In genomic region chr5:137693307-137693950, GRCh38 we compare ENCODE assay signal across 20 cellular contexts. TPM values are rescaled to one million over a fixed set of nuclear protein-coding genes. Genes with fewer than 3 reads are reported as not detected.
DNase-seq lines count a peak whose midpoint lies in the region; ATAC-seq, FAIRE-seq and TF ChIP-seq lines count a peak whose summit lies in the region.
"Had no signal": no experiment of that assay in that cellular context is flagged by ENCODE, and none has a peak within 500 bp of the region (broad histone marks: within the 10 kb centered on the region; RNA-seq: fewer than 3 reads in every experiment).

No MANE protein-coding gene starts in this region.

- TF ChIP-seq EP300 in upper lobe of left lung (IDR thresholded peaks at IDR 0.05), result no peak

- peaks cover 51% of the 10 kb centered on the region for H3K4me1 Mint-ChIP-seq in activated naive CD4-positive, alpha-beta T cell treated with anti-CD3 and anti-CD28 coated beads, Interleukin-2, amount 10 ng/mL, durations not matched to agents 7 days and 5 days

- CTCF ChIA-PET in activated naive CD4-positive, alpha-beta T cell treated with anti-CD3 and anti-CD28 coated beads, Interleukin-2, amount 10 ng/mL, durations not matched to agents 7 days and 5 days (lab: Charles Lee), result interaction anchor here (1.9 to 3.5 kb wide), 3 partner anchors 33 to 48 kb away, joined by 6 to 20 read pairs (median 11); partner anchors contain the start of gene KLHL3

- H3K4me3 ChIP-seq in endocrine pancreas (ENCODE audit: control insufficient read depth, insufficient read depth, low read length), result no peak overlapping the region
- no peak overlapping the region for H3K4me3 ChIP-seq in liver (ENCODE audit: low read depth in 1 of 3, low read length in 3 of 3)
- H3K4me3 ChIP-seq in small intestine (ENCODE audit: low read depth in 1 of 2, low read length in 2 of 2), result no peak overlapping the region
- H3K4me3 ChIP-seq in upper lobe of left lung, result no peak overlapping the region
- no peak overlapping the region for H3K4me3 ChIP-seq in esophagus squamous epithelium
- H3K4me3 ChIP-seq: Peyer's patch had no signal

- DNase-seq in activated naive CD4-positive, alpha-beta T cell treated with anti-CD3 and anti-CD28 coated beads, Interleukin-2, amount 10 ng/mL, durations not matched to agents 7 days and 5 days, result no peak
- DNase-seq in activated naive CD4-positive, alpha-beta T cell (lab: John Stamatoyannopoulos, UW), result no peak
- DNase-seq in small intestine, result peak; percentile 62
- DNase-seq in upper lobe of left lung, result no peak
- DNase-seq in esophagus squamous epithelium (lab: John Stamatoyannopoulos, UW), result no peak
- DNase-seq in A172 (ENCODE audit: low spot score), result no peak
- DNase-seq: 8988T; CD8-positive, alpha-beta memory T cell; DND-41; H7; IMR-90; NCI-H1417 treated with DMSO at 0.1 percent for 48 hours; NCI-H1930; NCI-H446; NCI-H69; Peyer's patch had no signal

- peaks cover 3% of the 10 kb centered on the region for H3K9me3 Mint-ChIP-seq in activated naive CD4-positive, alpha-beta T cell treated with anti-CD3 and anti-CD28 coated beads, Interleukin-2, amount 10 ng/mL, durations not matched to agents 7 days and 5 days
- H3K9me3 Mint-ChIP-seq: CD8-positive, alpha-beta memory T cell had no signal

- FAIRE-seq in small intestine (lab: Jason Lieb, UNC), result no peak

- H3K27ac ChIP-seq in liver (ENCODE audit: low read depth in 1 of 2, low read length in 2 of 2) (no peak overlapping the region), small intestine (ENCODE audit: low read depth in 1 of 2, low read length in 1 of 2) (no peak overlapping the region), upper lobe of left lung (no peak overlapping the region), esophagus squamous epithelium (no peak overlapping the region)
- H3K27ac ChIP-seq: HL-60, Peyer's patch had no signal

- no peak for TF ChIP-seq CTCF in liver (IDR thresholded peaks at IDR 0.05; ENCODE audit: low read depth, low read length, missing input control)
- no peak for TF ChIP-seq CTCF in upper lobe of left lung (IDR thresholded peaks at IDR 0.05)
- no peak for TF ChIP-seq CTCF in esophagus squamous epithelium (IDR thresholded peaks at IDR 0.05)

- H3K9ac ChIP-seq in endocrine pancreas (ENCODE audit: control insufficient read depth, insufficient read depth, low read length) (peak overlapping the region; percentile 10), liver (ENCODE audit: low read depth in 1 of 2, low read length in 2 of 2) (no peak overlapping the region)

- no peak overlapping the region for H3K4me3 Mint-ChIP-seq in activated naive CD4-positive, alpha-beta T cell treated with anti-CD3 and anti-CD28 coated beads, Interleukin-2, amount 10 ng/mL, durations not matched to agents 7 days and 5 days
- H3K4me3 Mint-ChIP-seq: B cell; CD8-positive, alpha-beta memory T cell had no signal

- peaks cover 65% of the 10 kb centered on the region for H3K36me3 Mint-ChIP-seq in activated naive CD4-positive, alpha-beta T cell treated with anti-CD3 and anti-CD28 coated beads, Interleukin-2, amount 10 ng/mL, durations not matched to agents 7 days and 5 days

- H3K27me3 Mint-ChIP-seq in activated naive CD4-positive, alpha-beta T cell treated with anti-CD3 and anti-CD28 coated beads, Interleukin-2, amount 10 ng/mL, durations not matched to agents 7 days and 5 days, result no peaks in the 10 kb centered on the region
- H3K27me3 Mint-ChIP-seq: B cell; CD8-positive, alpha-beta memory T cell had no signal

- WGBS in liver, result 44% methylated on average over 1 of the region's 1 CpG
- 13 to 65% (median 32%) methylated on average over 1 of the region's 1 CpG for WGBS in small intestine, 3 donors
- 94 to 95% methylated on average over 1 of the region's 1 CpG for WGBS in upper lobe of left lung, 2 donors
- 90 to 93% methylated on average over 1 of the region's 1 CpG for WGBS in esophagus squamous epithelium, 2 donors

- ATAC-seq in upper lobe of left lung (ENCODE audit: low FRiP score in 2 of 2), result no peak

- peak overlapping the region; percentile 34 for H3K27ac Mint-ChIP-seq in activated naive CD4-positive, alpha-beta T cell treated with anti-CD3 and anti-CD28 coated beads, Interleukin-2, amount 10 ng/mL, durations not matched to agents 7 days and 5 days
- H3K27ac Mint-ChIP-seq: B cell had no signal

- TF ChIP-seq RAD21 in liver (IDR thresholded peaks at IDR 0.05), result peak; percentile 7 to 54

- H3K4me1 ChIP-seq in endocrine pancreas (ENCODE audit: control insufficient read depth, insufficient read depth, low read length) (no peaks in the 10 kb centered on the region), liver (ENCODE audit: control insufficient read depth in 4 of 4, insufficient read depth in 4 of 4, low read length in 3 of 4) (peaks cover 0 to 18% (median 11%) of the 10 kb centered on the region in 4 donors), small intestine (ENCODE audit: control insufficient read depth in 2 of 2, insufficient read depth in 1 of 2, low read depth in 1 of 2, low read length in 1 of 2) (peaks cover 0 to 3% of the 10 kb centered on the region in 2 donors), upper lobe of left lung (peaks cover 0 to 14% (median 10%) of the 10 kb centered on the region in 4 donors), esophagus squamous epithelium (peaks cover 0 to 13% (median 0%) of the 10 kb centered on the region in 3 donors)
- H3K4me1 ChIP-seq: Peyer's patch had no signal

- no peak for TF ChIP-seq POLR2A in upper lobe of left lung (IDR thresholded peaks at IDR 0.05)
- TF ChIP-seq POLR2A in esophagus squamous epithelium (IDR thresholded peaks at IDR 0.05), result no peak

- H3K9me3 ChIP-seq in endocrine pancreas (ENCODE audit: control insufficient read depth, low read length) (no peaks in the 10 kb centered on the region), liver (ENCODE audit: control insufficient read depth in 4 of 4, low read length in 3 of 4) (no peaks in the 10 kb centered on the region), small intestine (ENCODE audit: control insufficient read depth, low read depth) (no peaks in the 10 kb centered on the region), upper lobe of left lung (no peaks in the 10 kb centered on the region), esophagus squamous epithelium (no peaks in the 10 kb centered on the region)
- H3K9me3 ChIP-seq: Peyer's patch had no signal

- intact Hi-C loops in esophagus squamous epithelium (cut with DNase I), result no loop called here

- peaks cover 4% of the 10 kb centered on the region for H3K36me3 ChIP-seq in endocrine pancreas (ENCODE audit: control insufficient read depth, insufficient read depth, low read length)
- H3K36me3 ChIP-seq in liver (ENCODE audit: control insufficient read depth in 4 of 4, insufficient read depth in 3 of 4, low read depth in 1 of 4, low read length in 3 of 4), result no peaks in the 10 kb centered on the region
- no peaks in the 10 kb centered on the region for H3K36me3 ChIP-seq in small intestine (ENCODE audit: control insufficient read depth in 2 of 2, insufficient read depth in 2 of 2, low read length in 2 of 2)
- H3K36me3 ChIP-seq in upper lobe of left lung, result no peaks in the 10 kb centered on the region
- peaks cover 0 to 33% (median 0%) of the 10 kb centered on the region in 3 donors for H3K36me3 ChIP-seq in esophagus squamous epithelium
- H3K36me3 ChIP-seq: Peyer's patch had no signal

- H3K27me3 ChIP-seq in endocrine pancreas (ENCODE audit: control insufficient read depth, insufficient read depth, low read length), result no peaks in the 10 kb centered on the region
- no peaks in the 10 kb centered on the region for H3K27me3 ChIP-seq in liver (ENCODE audit: control insufficient read depth in 4 of 4, insufficient read depth in 4 of 4, low read length in 3 of 4)
- no peaks in the 10 kb centered on the region for H3K27me3 ChIP-seq in small intestine (ENCODE audit: control insufficient read depth in 2 of 2, insufficient read depth in 2 of 2, low read length in 2 of 2)
- H3K27me3 ChIP-seq in upper lobe of left lung, result no peaks in the 10 kb centered on the region
- no peaks in the 10 kb centered on the region for H3K27me3 ChIP-seq in esophagus squamous epithelium
- H3K27me3 ChIP-seq: Peyer's patch had no signal

TF ChIP-seq in liver, 16 proteins besides CTCF, POLR2A, EP300 and RAD21 (continues in another document):
- TF ChIP-seq RXRA (IDR thresholded peaks at IDR 0.05) (peak; percentile 54 to 66), SP1 (IDR thresholded peaks at IDR 0.05) (peak; percentile 74), MAX (IDR thresholded peaks at IDR 0.05) (no peak), REST (IDR thresholded peaks at IDR 0.05) (no peak), NR2F2 (IDR thresholded peaks at IDR 0.05) (peak; percentile 66), YY1 (IDR thresholded peaks at IDR 0.05) (no peak), HNF4A (conservative IDR thresholded peaks at IDR 0.05) (peak; percentile 89 to 98)

RNA-seq across cellular contexts. Expression of gene KLHL3, which starts 42.5 kb away (rescaled TPM):
- total RNA-seq in liver (1 to 10 TPM; 5.0 to 8.8 TPM), upper lobe of left lung (10 to 100 TPM in 1 of 6 donors, 1 to 10 TPM in 5; 2.7 to 17.8 (median 5.2) TPM), esophagus squamous epithelium (1 to 10 TPM; 1.7 to 3.8 (median 3.1) TPM)
- polyA plus RNA-seq in liver (1 to 10 TPM in 1 of 2 donors, under 1 TPM in 1; 0.91 to 2.3 TPM), small intestine (1 to 10 TPM in 1 of 3 donors, under 1 TPM in 2; 0.67 to 2.8 (median 0.81) TPM)
- 0.43 and 1.3 TPM in 2 replicates for total RNA-seq in A172 (2014; rRNA removed; shearing (Covaris generic))
